11 cellular contexts compared by ENCODE assay signal in genomic region chr14:99752486-99753121, GRCh38. TPM values are rescaled to one million over a fixed set of nuclear protein-coding genes. Genes with fewer than 3 reads are reported as not detected.
DNase-seq lines count a peak whose midpoint lies in the region; ATAC-seq, FAIRE-seq and TF ChIP-seq lines count a peak whose summit lies in the region.
"Had no signal": no experiment of that assay in that cellular context is flagged by ENCODE, and none has a peak within 500 bp of the region (broad histone marks: within the 10 kb centered on the region; RNA-seq: fewer than 3 reads in every experiment).

No MANE protein-coding gene starts in this region.

- no peaks in the 10 kb centered on the region for H3K27me3 Mint-ChIP-seq in MCF 10A (ENCODE audit: insufficient read depth, unreplicated experiment)

- H3K4me1 Mint-ChIP-seq in MCF 10A (ENCODE audit: insufficient read depth, unreplicated experiment) = peaks cover 28% of the 10 kb centered on the region

- BruUV-seq in MCF 10A (replicated peaks; lab: Mats Ljungman, UMichigan) = no TSS peak

- ATAC-seq in Right ventricle myocardium superior (ENCODE audit: poor library complexity) = no peak
- no peak for ATAC-seq in left ventricle myocardium superior
- no peak for ATAC-seq in HG03025 (IDR thresholded peaks at IDR 0.05; ENCODE audit: low FRiP score, unreplicated experiment)

- DNase-seq in Right ventricle myocardium superior = peak; percentile 42
- DNase-seq in left ventricle myocardium superior = no peak
- DNase-seq in MCF 10A (ENCODE audit: unreplicated experiment) = peak; percentile 32
- peak; percentile 80 for DNase-seq in kidney tubule cell (ENCODE audit: low spot score)
- DNase-seq in urothelium cell line (ENCODE audit: low spot score) = peak; percentile 36
- DNase-seq in GM19238 (ENCODE audit: insufficient read length, low spot score) = no peak
- DNase-seq in stimulated activated CD4-positive, alpha-beta T cell treated with anti-CD3 and anti-CD28 coated beads, Interleukin-15, amount 100 ng/mL, for 24 hours = no peak
- DNase-seq: activated gamma-delta T cell, hippocampal formation, NCI-H1048 had no signal

- intact Hi-C loops in Right ventricle myocardium superior (cut with DNase I) (no loop called here), left ventricle myocardium superior (cut with micrococcal nuclease) (no loop called here), MCF 10A (cut with micrococcal nuclease) (no loop called here)

- POLR2A ChIA-PET in MCF 10A (lab: Yijun Ruan, JAX) = interaction anchor here (0.6 kb wide), 1 partner anchor 86 kb away, joined by 4 read pairs; no protein-coding TSS in a partner anchor

- CTCF ChIA-PET in MCF 10A (lab: Yijun Ruan, JAX) = no interaction called here

- no peaks in the 10 kb centered on the region for H3K36me3 Mint-ChIP-seq in MCF 10A (ENCODE audit: insufficient read depth, unreplicated experiment)

- TF ChIP-seq CTCF in MCF 10A (IDR thresholded peaks at IDR 0.05; ENCODE audit: unreplicated experiment) = no peak

- H3K9me3 Mint-ChIP-seq in MCF 10A (ENCODE audit: unreplicated experiment) = no peaks in the 10 kb centered on the region

- FAIRE-seq in urothelium cell line (lab: Jason Lieb, UNC) = no peak

- H3K27ac Mint-ChIP-seq in MCF 10A (ENCODE audit: low read depth, unreplicated experiment) = peak overlapping the region; percentile 73

- no peak overlapping the region for H3K4me3 Mint-ChIP-seq in MCF 10A (ENCODE audit: unreplicated experiment)

RNA-seq across cellular contexts. Expression of gene EML1, which starts 40.6 kb away (rescaled TPM):
- 39.5 TPM for total RNA-seq in Right ventricle myocardium superior
- total RNA-seq in left ventricle myocardium superior = 42.9 TPM
- total RNA-seq in MCF 10A (2022) = 9.5 and 11.6 TPM in 2 replicates

Comparison
In these comparisons a context has a peak if more than half of its experiments do, and no peak if none do; other contexts are left out.
1. DNase-seq: peak in Right ventricle myocardium superior (single experiment), MCF 10A (single experiment), kidney tubule cell (single experiment) and urothelium cell line (single experiment); none in left ventricle myocardium superior (single experiment), GM19238 (single experiment) and stimulated activated CD4-positive, alpha-beta T cell treated with anti-CD3 and anti-CD28 coated beads, Interleukin-15, amount 100 ng/mL, for 24 hours (single experiment).